In genomic region chr9:75893096-75893495, GRCh38 we compare ENCODE assay signal across 1 cellular context.
TF ChIP-seq lines count a peak whose summit lies in the region.

No MANE protein-coding gene starts in this region.

TF ChIP-seq in HEK293, 187 proteins besides CTCF, POLR2A, EP300 and RAD21 (continued from another document):
- TF ChIP-seq ZNF704 (tag by site-specific recombination; IDR thresholded peaks at IDR 0.05) (no peak), GFI1B (tag by site-specific recombination; IDR thresholded peaks at IDR 0.05) (no peak), ZNF660 (tag by site-specific recombination; IDR thresholded peaks at IDR 0.05) (no peak), ZSCAN4 (tag by site-specific recombination; IDR thresholded peaks at IDR 0.05) (no peak), ZNF549 (tag by site-specific recombination; IDR thresholded peaks at IDR 0.05) (no peak)
